In genomic region chr3:181700168-181701087, GRCh38 we compare ENCODE assay signal across 8 cellular contexts. TPM values are rescaled to one million over a fixed set of nuclear protein-coding genes. Genes with fewer than 3 reads are reported as not detected.
A peak's percentile ranks its signal among the peaks of the same experiment; 100 is the strongest.
DNase-seq lines count a peak whose midpoint lies in the region; ATAC-seq and TF ChIP-seq lines count a peak whose summit lies in the region.

No MANE protein-coding gene starts in this region.

- DNase-seq in NB4 (ENCODE audit: low read depth) (peak; percentile 67), SK-N-DZ (ENCODE audit: low spot score) (peak; percentile 84), cerebellar cortex (ENCODE audit: low spot score) (peak; percentile 61), left colon (peak in 1 of 2 donors; percentile 62)
- DNase-seq in stimulated activated effector memory CD8-positive, alpha-beta T cell treated with anti-CD3 and anti-CD28 coated beads, Interleukin-12 subunit alpha, Interleukin-12 subunit beta, amount 100 ng/mL, for 72 hours (ENCODE audit: low spot score in 2 of 2), result peak; percentile 25 to 61

- H3K36me3 ChIP-seq in ACC112 (ENCODE audit: insufficient read depth, low read length), result no peaks in the 10 kb centered on the region

- H2AFZ ChIP-seq in ACC112 (ENCODE audit: low read length, unreplicated experiment), result no peak overlapping the region

- ATAC-seq in HG02840 (IDR thresholded peaks at IDR 0.05; ENCODE audit: low FRiP score, unreplicated experiment), result peak; percentile 70
- ATAC-seq in left colon, result peak; percentile 74
- peak; percentile 52 for ATAC-seq in stimulated activated effector memory CD8-positive, alpha-beta T cell treated with anti-CD3 and anti-CD28 coated beads, Interleukin-12 subunit alpha, Interleukin-12 subunit beta, amount 100 ng/mL, for 72 hours

- intact Hi-C loops in left colon (cut with DNase I, micrococcal nuclease), result loop anchor here in 1 of 2 donors (10.0 kb wide), 1 partner anchor 984 kb away; no protein-coding TSS in a partner anchor

- TF ChIP-seq POLR2A in NB4 (IDR thresholded peaks at IDR 0.05; ENCODE audit: extremely low read depth, insufficient read length), result no peak

- no peaks in the 10 kb centered on the region for H3K4me1 ChIP-seq in ACC112 (ENCODE audit: control insufficient read depth, insufficient read depth, low read length, unreplicated experiment)

- no peaks in the 10 kb centered on the region for H3K36me3 Mint-ChIP-seq in stimulated activated effector memory CD8-positive, alpha-beta T cell treated with anti-CD3 and anti-CD28 coated beads, Interleukin-12 subunit alpha, Interleukin-12 subunit beta, amount 100 ng/mL, for 72 hours

- peaks cover 30% of the 10 kb centered on the region for H3K4me1 Mint-ChIP-seq in stimulated activated effector memory CD8-positive, alpha-beta T cell treated with anti-CD3 and anti-CD28 coated beads, Interleukin-12 subunit alpha, Interleukin-12 subunit beta, amount 100 ng/mL, for 72 hours

- H3K4me3 ChIP-seq in ACC112 (ENCODE audit: low read depth, low read length) (peak overlapping the region; percentile 24; the same call in 1 of the 2 replicates), GM12875 (ENCODE audit: low read depth, low read length) (no peak overlapping the region), NB4 (ENCODE audit: low read depth, low read length) (no peak overlapping the region)

- H3K9me3 Mint-ChIP-seq in stimulated activated effector memory CD8-positive, alpha-beta T cell treated with anti-CD3 and anti-CD28 coated beads, Interleukin-12 subunit alpha, Interleukin-12 subunit beta, amount 100 ng/mL, for 72 hours, result peaks cover 3% of the 10 kb centered on the region

- H3K27ac Mint-ChIP-seq in stimulated activated effector memory CD8-positive, alpha-beta T cell treated with anti-CD3 and anti-CD28 coated beads, Interleukin-12 subunit alpha, Interleukin-12 subunit beta, amount 100 ng/mL, for 72 hours, result no peak overlapping the region

- peak overlapping the region; percentile 46 for H3K4me3 Mint-ChIP-seq in stimulated activated effector memory CD8-positive, alpha-beta T cell treated with anti-CD3 and anti-CD28 coated beads, Interleukin-12 subunit alpha, Interleukin-12 subunit beta, amount 100 ng/mL, for 72 hours

- peaks cover 87% of the 10 kb centered on the region for H3K27me3 ChIP-seq in ACC112 (ENCODE audit: insufficient read depth, low read length)

- H3K79me2 ChIP-seq in ACC112 (ENCODE audit: control insufficient read depth, insufficient read depth, low read length, unreplicated experiment), result no peaks in the 10 kb centered on the region

- peak; percentile 78 for TF ChIP-seq CTCF in GM12875 (IDR thresholded peaks at IDR 0.05; ENCODE audit: borderline replicate concordance, insufficient read depth, low read depth, low read length)
- peak; percentile 61 for TF ChIP-seq CTCF in NB4 (IDR thresholded peaks at IDR 0.05; ENCODE audit: low read depth, low read length)

- H3K27ac ChIP-seq in ACC112 (ENCODE audit: low read depth, low read length), result no peak overlapping the region

RNA-seq across cellular contexts. Expression of gene SOX2, which starts 11.3 kb away (rescaled TPM):
- not detected in 2 replicates for polyA plus RNA-seq in SK-N-DZ (2014; cell fraction: cytosol; rRNA removed)
- 0.23 TPM in 1 of 2 replicates, not detected in the other for polyA plus RNA-seq in SK-N-DZ (2014; cell fraction: nucleus; rRNA removed)
- under 1 TPM; 0.21 to 0.42 TPM for total RNA-seq in left colon
